ENCODE assay signal across 22 cellular contexts in genomic region chr19:6455924-6456323, GRCh38. TPM values are rescaled to one million over a fixed set of nuclear protein-coding genes. Genes with fewer than 3 reads are reported as not detected.
"Had no signal": no experiment of that assay in that cellular context is flagged by ENCODE, and none has a peak within 500 bp of the region (broad histone marks: within the 10 kb centered on the region; RNA-seq: fewer than 3 reads in every experiment).

No MANE protein-coding gene starts in this region.

- H3K9me3 ChIP-seq: SK-N-SH had no signal

- H3K4me2 ChIP-seq: SK-N-SH had no signal

- DNase-seq: KBM-7, MV-4-11, NCI-H1048, NCI-H1105, NCI-H1417, NCI-H1436 treated with DMSO at 0.1 percent for 48 hours, NCI-H1694, NCI-H187 treated with DMSO at 0.1 percent for 48 hours, NCI-H2029 treated with DMSO at 0.1 percent for 48 hours, NCI-H2227 treated with DMSO at 0.1 percent for 48 hours, NCI-H524, NCI-H69, NCI-H774, PC-3, SHP77, SK-N-SH had no signal

- H3K27ac ChIP-seq: RWPE1 had no signal

RNA-seq across cellular contexts. Expression of gene CRB3, which starts 8.1 kb away (rescaled TPM):
- total RNA-seq: LHCN-M2 had no signal

RNA-seq across cellular contexts. Expression of gene SLC25A41, which starts 22.4 kb away (rescaled TPM):
- total RNA-seq: LHCN-M2, MCF 10A, NCI-H460 had no signal

RNA-seq across cellular contexts. Expression of gene DENND1C, which starts 25.7 kb away (rescaled TPM):
- total RNA-seq: HT-29, LHCN-M2, MCF 10A, PC-3, SK-MEL-5 had no signal
